ENCODE assay signal across 20 cellular contexts in genomic region chr12:104222981-104223380, GRCh38. TPM values are rescaled to one million over a fixed set of nuclear protein-coding genes. Genes with fewer than 3 reads are reported as not detected.
DNase-seq lines count a peak whose midpoint lies in the region; ATAC-seq, FAIRE-seq and TF ChIP-seq lines count a peak whose summit lies in the region.
"Had no signal": no experiment of that assay in that cellular context is flagged by ENCODE, and none has a peak within 500 bp of the region (broad histone marks: within the 10 kb centered on the region; RNA-seq: fewer than 3 reads in every experiment).

No MANE protein-coding gene starts in this region.

- H3K23ac ChIP-seq in IMR-90 (ENCODE audit: low read depth, low read length) = no peak overlapping the region; the same call in 1 of the 2 replicates

- H2AFZ ChIP-seq in IMR-90 (replicated peaks; ENCODE audit: low read length, poor library complexity) (no peak overlapping the region), K562 (ENCODE audit: low read depth, low read length) (no peak overlapping the region)
- H2AFZ ChIP-seq: PC-9 had no signal

- peaks cover 48% of the 10 kb centered on the region for H3K4me1 Mint-ChIP-seq in mesothelial cell of epicardium

- H4K91ac ChIP-seq in IMR-90 (ENCODE audit: insufficient read depth, low read depth, low read length) = no peak overlapping the region

- CTCF ChIA-PET in IMR-90 (lab: Yijun Ruan, JAX) (interaction anchor here (1.3 kb wide), 1 partner anchor 69 kb away, joined by 3 read pairs; no protein-coding TSS in a partner anchor), K562 (lab: Yijun Ruan, JAX; ENCODE audit: low intra/inter-chr PET ratio) (no interaction called here)

- H3K18ac ChIP-seq in IMR-90 (ENCODE audit: low read depth, low read length) = peak overlapping the region; percentile 92; the same call in 1 of the 2 replicates

- H3K27me3 ChIP-seq in IMR-90 (ENCODE audit: control insufficient read depth, insufficient read depth, low read length) (no peaks in the 10 kb centered on the region), K562 (ENCODE audit: control insufficient read depth in 2 of 2, insufficient read depth in 2 of 2, low read length in 2 of 2) (peaks cover 0 to 5% of the 10 kb centered on the region in 2 experiments; a peak in 2 of 5 replicates)

- H3K4me3 ChIP-seq in IMR-90 (ENCODE audit: insufficient read depth, low read depth, low read length) = no peak overlapping the region
- no peak overlapping the region for H3K4me3 ChIP-seq in K562
- H3K4me3 ChIP-seq: PC-9 had no signal

- no peak for ATAC-seq in IMR-90 (ENCODE audit: low read depth)
- ATAC-seq in K562 = no peak
- ATAC-seq in GM18861 (IDR thresholded peaks at IDR 0.05; ENCODE audit: unreplicated experiment) = no peak
- ATAC-seq in GM21619 (IDR thresholded peaks at IDR 0.05; ENCODE audit: unreplicated experiment) = no peak

- H2AK5ac ChIP-seq in IMR-90 (ENCODE audit: low read depth, low read length) = no peak overlapping the region

- H3K27me3 Mint-ChIP-seq in mesothelial cell of epicardium (ENCODE audit: low read depth) = no peaks in the 10 kb centered on the region

- H3K79me1 ChIP-seq in IMR-90 (ENCODE audit: low read depth in 1 of 2, low read length in 2 of 2) = peaks cover 0 to 13% of the 10 kb centered on the region in 2 experiments; a peak in 1 of 4 replicates

- H3K9me1 ChIP-seq in IMR-90 (ENCODE audit: insufficient read depth, low read length) (peaks cover 7% of the 10 kb centered on the region), K562 (ENCODE audit: control insufficient read depth, insufficient read depth, low read length) (no peaks in the 10 kb centered on the region)

- peak overlapping the region; percentile 87 for H2BK20ac ChIP-seq in IMR-90 (ENCODE audit: low read depth, low read length)

- TF ChIP-seq CTCF in IMR-90 (conservative IDR thresholded peaks at IDR 0.05; ENCODE audit: low read depth, low read length) (no peak), K562 (IDR thresholded peaks at IDR 0.05 in 2 of 3, conservative IDR thresholded peaks at IDR 0.05 in 1 of 3; ENCODE audit: insufficient read depth in 2 of 3, low read depth in 1 of 3, low read length in 3 of 3) (no peak), mesothelial cell of epicardium (IDR thresholded peaks at IDR 0.05; ENCODE audit: unreplicated experiment) (no peak)

- dilution Hi-C loops in IMR-90 (cut with HindIII; ENCODE audit: low sequenced_read_pairs, unreplicated experiment) = no loop called here

- no peaks in the 10 kb centered on the region for H3K79me2 ChIP-seq in K562 (ENCODE audit: control insufficient read depth, insufficient read depth, low read length)

- TF ChIP-seq POLR2A in IMR-90 (IDR thresholded peaks at IDR 0.05; ENCODE audit: low read depth, low read length) = no peak
- no peak for TF ChIP-seq POLR2A in K562 (conservative IDR thresholded peaks at IDR 0.05)

- BruUV-seq in IMR-90 (replicated peaks; lab: Mats Ljungman, UMichigan) (no TSS peak), K562 (replicated peaks; lab: Mats Ljungman, UMichigan) (no TSS peak)

- no peak for TF ChIP-seq EP300 in K562 (IDR thresholded peaks at IDR 0.05; ENCODE audit: low read length)

- H2BK120ac ChIP-seq in IMR-90 (ENCODE audit: low read depth, low read length) = peak overlapping the region; percentile 86

- no peak overlapping the region for H3K4me3 Mint-ChIP-seq in mesothelial cell of epicardium

- H3K9me3 Mint-ChIP-seq in mesothelial cell of epicardium = no peaks in the 10 kb centered on the region

- no peak for FAIRE-seq in K562 (lab: Jason Lieb, UNC)
- FAIRE-seq: D721Med, H1, HTR-8/SVneo had no signal

- H3K56ac ChIP-seq in IMR-90 (ENCODE audit: extremely low read depth, insufficient read depth, low read length) = no peak overlapping the region

- H3K14ac ChIP-seq in IMR-90 (replicated peaks; ENCODE audit: low read depth, low read length) = peak overlapping the region; percentile 58; the same call in 1 of the 2 replicates

- no peak overlapping the region; a peak in 1 of 4 replicates for H4K8ac ChIP-seq in IMR-90 (ENCODE audit: low read depth in 2 of 2, low read length in 2 of 2)

- H3K9ac ChIP-seq in IMR-90 (ENCODE audit: low read depth, low read length) = no peak overlapping the region
- no peak overlapping the region for H3K9ac ChIP-seq in K562 (ENCODE audit: insufficient read depth in 1 of 2, low read depth in 2 of 2, low read length in 2 of 2)
- H3K9ac ChIP-seq: KMS-11 had no signal

- H3K27ac ChIP-seq in IMR-90 (ENCODE audit: insufficient read depth, low read length) = no peak overlapping the region; the same call in 1 of the 2 replicates
- H3K27ac ChIP-seq in K562 (ENCODE audit: extremely low read depth, low read depth, low read length) = no peak overlapping the region
- H3K27ac ChIP-seq: KMS-11, RWPE1 had no signal

- H3K36me3 ChIP-seq in IMR-90 (ENCODE audit: control insufficient read depth, insufficient read depth, low read length) = no peaks in the 10 kb centered on the region
- H3K36me3 ChIP-seq in K562 (ENCODE audit: control insufficient read depth, insufficient read depth, low read length) = no peaks in the 10 kb centered on the region

- peak overlapping the region; percentile 2 for H3K27ac Mint-ChIP-seq in mesothelial cell of epicardium

- H3K9me3 ChIP-seq in IMR-90 (ENCODE audit: control insufficient read depth, insufficient read depth, low read length) = no peaks in the 10 kb centered on the region
- no peaks in the 10 kb centered on the region for H3K9me3 ChIP-seq in K562 (replicated peaks; ENCODE audit: control insufficient read depth, insufficient read depth, low read depth, low read length)

- in situ Hi-C loops in IMR-90 (cut with MboI; ENCODE audit: low sequenced_read_pairs) (no loop called here), K562 (cut with MboI) (loop anchor here (25.0 kb wide), 2 partner anchors 839 to 1164 kb away; no protein-coding TSS in a partner anchor)

- no peaks in the 10 kb centered on the region for H3K36me3 Mint-ChIP-seq in mesothelial cell of epicardium

- no peak overlapping the region for H3K4me2 ChIP-seq in IMR-90 (ENCODE audit: low read depth, low read length)
- H3K4me2 ChIP-seq in K562 (ENCODE audit: insufficient read depth, low read length) = no peak overlapping the region
- H3K4me2 ChIP-seq: KMS-11 had no signal

- peak overlapping the region; percentile 34; the same call in 1 of the 3 replicates for H2BK15ac ChIP-seq in IMR-90 (ENCODE audit: low read depth, low read length)

- TF ChIP-seq RAD21 in IMR-90 (IDR thresholded peaks at IDR 0.05; ENCODE audit: low read length) = no peak
- TF ChIP-seq RAD21 in K562 (CRISPR knock-in tag; conservative IDR thresholded peaks at IDR 0.05 in 1 of 2, IDR thresholded peaks at IDR 0.05 in 1 of 2) = no peak

- DNase-seq in IMR-90 (no peak), K562 (ENCODE audit: extremely low read depth in 1 of 4, low spot score in 3 of 4) (no peak), mesothelial cell of epicardium (ENCODE audit: low spot score in 2 of 2, unreplicated experiment in 2 of 2) (no peak), HT-29 (ENCODE audit: low spot score) (no peak)
- no peak for DNase-seq in stimulated activated CD4-positive, alpha-beta T cell treated with anti-CD3 and anti-CD28 coated beads, Interleukin-4, amount 100 ng/mL, for 24 hours
- DNase-seq: ACHN, HCEC 1CT, MM.1S, NCI-H2029, NCI-H526 treated with DMSO at 0.1 percent for 48 hours, PC-9, SHP77, T-helper 1 cell had no signal

- no CpG with 5 or more reads among the region's 2 CpGs for WGBS in IMR-90 (ENCODE audit: extremely low coverage in 2 of 2, insufficient read length in 1 of 2), 2 experiments
- 5% methylated on average over 2 of the region's 2 CpGs for WGBS in K562 (ENCODE audit: insufficient coverage, low coverage, missing lambda C conversion rate)

- no peak overlapping the region for H2BK5ac ChIP-seq in IMR-90 (ENCODE audit: low read depth, low read length, poor library complexity, severe bottlenecking)

- H3K4ac ChIP-seq in IMR-90 (ENCODE audit: low read depth, low read length) = peak overlapping the region; percentile 38; the same call in 1 of the 2 replicates

- POLR2A ChIA-PET in IMR-90 (lab: Charles Lee; ENCODE audit: unreplicated experiment) = interaction anchor here (0.9 to 1.4 kb wide), 2 partner anchors 63 to 65 kb away, joined by 4 read pairs; no protein-coding TSS in a partner anchor
- POLR2A ChIA-PET in K562 (lab: Yijun Ruan, JAX) = interaction anchor here (1.0 to 9.2 kb wide), 3 partner anchors 11 to 497 kb away, joined by 3 to 67 read pairs (median 3); no protein-coding TSS in a partner anchor

- no peaks in the 10 kb centered on the region for H4K20me1 ChIP-seq in IMR-90 (ENCODE audit: insufficient read depth, low read length)
- no peaks in the 10 kb centered on the region for H4K20me1 ChIP-seq in K562 (replicated peaks; ENCODE audit: control insufficient read depth, insufficient read depth, low read length)

- no peak overlapping the region; the same call in 1 of the 2 replicates for H4K5ac ChIP-seq in IMR-90 (ENCODE audit: low read depth, low read length)

- peaks cover 12% of the 10 kb centered on the region for H3K4me1 ChIP-seq in IMR-90 (ENCODE audit: control insufficient read depth, insufficient read depth, low read length)
- H3K4me1 ChIP-seq in K562 (replicated peaks in 1 of 2; ENCODE audit: control insufficient read depth in 2 of 2, insufficient read depth in 2 of 2, low read length in 2 of 2) = peaks cover 3 to 11% of the 10 kb centered on the region in 2 experiments; a peak in 3 of 5 replicates

- no peak overlapping the region for H2AK9ac ChIP-seq in IMR-90 (replicated peaks; ENCODE audit: low read depth, low read length, poor library complexity)

- intact Hi-C loops in IMR-90 (cut with micrococcal nuclease) (loop anchor here (5.0 kb wide), 1 partner anchor 34 kb away; no protein-coding TSS in a partner anchor), K562 (cut with micrococcal nuclease) (no loop called here)

RNA-seq across cellular contexts. Expression of gene TXNRD1, which starts 7.4 kb away (rescaled TPM):
- total RNA-seq in IMR-90 (2012; rRNA removed) (582 and 671 TPM in 2 replicates), K562 (2014; rRNA removed) (126 TPM in 2 replicates), K562 (2014; rRNA removed; fragmentation: Illumina TruSeq; extraction: Trizol) (168 and 187 TPM in 2 replicates), K562 (2015; rRNA removed; fragmentation: Illumina TruSeq; extraction: Trizol) (135 and 146 TPM in 2 replicates), K562 (2021) (152 and 169 TPM in 2 replicates), mesothelial cell of epicardium (74.7 to 84.6 TPM (median 76.1 TPM) in 3 replicates)
- polyA plus RNA-seq in IMR-90 (2012; rRNA removed) (325 and 379 TPM in 2 replicates), K562 (2011; rRNA removed) (160 and 186 TPM in 2 replicates), K562 (2014; fragmentation: Illumina TruSeq; extraction: Trizol) (132 and 136 TPM in 2 replicates), K562 (2014; fragmentation: Nextera tagmentation; extraction: Ambion mirVana) (100 to 1,000 TPM; 114 to 189 TPM), K562 (2014; rRNA removed) (107 and 108 TPM in 2 replicates)
- 231 and 352 TPM in 2 replicates for polyA plus RNA-seq in IMR-90 (2012; cell fraction: cytosol; rRNA removed)
- 162 and 221 TPM in 2 replicates for polyA plus RNA-seq in IMR-90 (2012; cell fraction: nucleus; rRNA removed; ENCODE audit: low replicate concordance)
- 177 and 209 TPM in 2 replicates for total RNA-seq in K562 (2011; cell fraction: chromatin; rRNA removed; ENCODE audit: low replicate concordance)
- total RNA-seq in K562 (2011; cell fraction: nucleolus; rRNA removed) = 116 and 137 TPM in 2 replicates
- total RNA-seq in K562 (2011; cell fraction: nucleoplasm; rRNA removed) = 187 and 210 TPM in 2 replicates
- 121 and 153 TPM in 2 replicates for polyA plus RNA-seq in K562 (2011; cell fraction: cytosol; rRNA removed)
- polyA plus RNA-seq in K562 (2011; cell fraction: nucleus; rRNA removed) = 69.7 and 82.5 TPM in 2 replicates
- 74.3 and 119 TPM in 2 replicates for polyA plus RNA-seq in K562 (2012)
- polyA minus RNA-seq in K562 (2011; rRNA and poly(A)+ RNA removed) = 298 and 304 TPM in 2 replicates
- 50.1 and 73.6 TPM in 2 replicates for polyA minus RNA-seq in K562 (2011; cell fraction: cytosol; rRNA and poly(A)+ RNA removed)
- 54.1 and 73.4 TPM in 2 replicates for polyA minus RNA-seq in K562 (2011; cell fraction: nucleus; rRNA and poly(A)+ RNA removed)
- 252 and 259 TPM in 2 replicates for total RNA-seq in HT-29 (2014; rRNA removed; shearing (Covaris generic))
